1 cellular context compared by ENCODE assay signal in the genomic region with DNA sequence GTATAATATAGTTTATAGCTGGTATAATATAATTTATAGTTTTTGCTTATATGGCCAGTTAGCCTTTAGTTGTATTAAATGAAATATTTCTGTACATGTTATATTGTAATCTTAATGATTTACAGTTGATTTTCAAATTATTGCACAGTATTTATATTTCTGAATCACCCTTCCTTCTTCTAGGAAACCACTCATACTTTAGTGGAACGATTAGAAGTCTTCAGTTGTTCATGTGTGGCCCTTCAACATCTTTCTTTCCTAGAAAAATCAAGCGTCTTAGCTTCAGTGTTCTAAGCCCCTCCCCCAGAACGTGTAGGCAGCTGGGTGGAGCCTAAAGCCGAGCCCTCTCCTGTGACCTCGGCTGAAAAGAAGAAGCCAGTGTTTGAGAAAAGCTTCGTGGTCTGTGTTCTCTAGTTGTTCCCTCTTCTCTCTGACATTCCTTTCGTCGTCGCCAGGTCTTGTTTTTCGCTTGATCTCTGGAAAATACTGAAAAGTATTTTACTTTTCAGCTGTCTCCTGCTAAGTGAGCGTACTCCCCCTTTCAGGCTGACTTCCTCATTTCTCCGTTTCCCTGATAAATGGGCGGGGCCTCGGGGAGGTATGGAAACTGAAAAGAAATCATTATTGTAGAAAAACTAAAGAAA.
TF ChIP-seq lines count a peak whose summit lies in the region.

Gene C4orf33 (plus strand): TSS at position 342 of the 644 bp plus-strand sequence. CDS start 6,459 bp downstream, outside the sequence.

TF ChIP-seq in PFSK-1, 5 proteins besides CTCF, POLR2A, EP300 and RAD21 (continued from another document):
- TF ChIP-seq, protein P1, sequence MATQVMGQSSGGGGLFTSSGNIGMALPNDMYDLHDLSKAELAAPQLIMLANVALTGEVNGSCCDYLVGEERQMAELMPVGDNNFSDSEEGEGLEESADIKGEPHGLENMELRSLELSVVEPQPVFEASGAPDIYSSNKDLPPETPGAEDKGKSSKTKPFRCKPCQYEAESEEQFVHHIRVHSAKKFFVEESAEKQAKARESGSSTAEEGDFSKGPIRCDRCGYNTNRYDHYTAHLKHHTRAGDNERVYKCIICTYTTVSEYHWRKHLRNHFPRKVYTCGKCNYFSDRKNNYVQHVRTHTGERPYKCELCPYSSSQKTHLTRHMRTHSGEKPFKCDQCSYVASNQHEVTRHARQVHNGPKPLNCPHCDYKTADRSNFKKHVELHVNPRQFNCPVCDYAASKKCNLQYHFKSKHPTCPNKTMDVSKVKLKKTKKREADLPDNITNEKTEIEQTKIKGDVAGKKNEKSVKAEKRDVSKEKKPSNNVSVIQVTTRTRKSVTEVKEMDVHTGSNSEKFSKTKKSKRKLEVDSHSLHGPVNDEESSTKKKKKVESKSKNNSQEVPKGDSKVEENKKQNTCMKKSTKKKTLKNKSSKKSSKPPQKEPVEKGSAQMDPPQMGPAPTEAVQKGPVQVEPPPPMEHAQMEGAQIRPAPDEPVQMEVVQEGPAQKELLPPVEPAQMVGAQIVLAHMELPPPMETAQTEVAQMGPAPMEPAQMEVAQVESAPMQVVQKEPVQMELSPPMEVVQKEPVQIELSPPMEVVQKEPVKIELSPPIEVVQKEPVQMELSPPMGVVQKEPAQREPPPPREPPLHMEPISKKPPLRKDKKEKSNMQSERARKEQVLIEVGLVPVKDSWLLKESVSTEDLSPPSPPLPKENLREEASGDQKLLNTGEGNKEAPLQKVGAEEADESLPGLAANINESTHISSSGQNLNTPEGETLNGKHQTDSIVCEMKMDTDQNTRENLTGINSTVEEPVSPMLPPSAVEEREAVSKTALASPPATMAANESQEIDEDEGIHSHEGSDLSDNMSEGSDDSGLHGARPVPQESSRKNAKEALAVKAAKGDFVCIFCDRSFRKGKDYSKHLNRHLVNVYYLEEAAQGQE (IDR thresholded peaks at IDR 0.05; ENCODE audit: insufficient read depth in 1 of 2, low read depth in 2 of 2, low read length in 2 of 2): no peak
- no peak for TF ChIP-seq FOXP2 (optimal IDR thresholded peaks at IDR 0.05; ENCODE audit: borderline replicate concordance, extremely low read depth, extremely low read length, insufficient read depth)
